In genomic region chr11:9762531-9762930, GRCh38 we compare ENCODE assay signal across 21 cellular contexts.
DNase-seq lines count a peak whose midpoint lies in the region; ATAC-seq, FAIRE-seq and TF ChIP-seq lines count a peak whose summit lies in the region.
"Had no signal": no experiment of that assay in that cellular context is flagged by ENCODE, and none has a peak within 500 bp of the region (broad histone marks: within the 10 kb centered on the region; RNA-seq: fewer than 3 reads in every experiment).

No MANE protein-coding gene starts in this region.

- H3K27me3 ChIP-seq in foreskin keratinocyte (no peaks in the 10 kb centered on the region), trophoblast cell (ENCODE audit: insufficient read depth, low read length) (no peaks in the 10 kb centered on the region)
- H3K27me3 ChIP-seq: BLaER1 had no signal

- H3K4me1 ChIP-seq in foreskin keratinocyte (peaks cover 18% of the 10 kb centered on the region), trophoblast cell (ENCODE audit: control insufficient read depth in 1 of 2, insufficient read depth in 2 of 2, low read length in 2 of 2) (peaks cover 41 to 50% of the 10 kb centered on the region in 2 experiments)

- DNase-seq in NCI-H69 (lab: John Stamatoyannopoulos, UW) (peak; percentile 84), foreskin keratinocyte (no peak), trophoblast cell (no peak), Right ventricle myocardium inferior (ENCODE audit: missing footprints) (no peak), T-helper 9 cell (no peak), H54 (ENCODE audit: insufficient read length, low spot score) (no peak)
- DNase-seq: CD4-positive, alpha-beta memory T cell; DMS153; EL; GOT3; HFFc6; KBM-7; NCI-H1436; NCI-H1930; NCI-H446; NCI-H526 treated with DMSO at 0.1 percent for 48 hours; OCI-M1; SIG-M5 had no signal

- intact Hi-C loops in Right ventricle myocardium inferior (cut with DNase I): loop anchor here (5.0 kb wide), 1 partner anchor 40 kb away; no protein-coding TSS in a partner anchor

- no peak overlapping the region for H3K23ac ChIP-seq in trophoblast cell (ENCODE audit: low read length)

- H3K4me3 ChIP-seq in trophoblast cell (ENCODE audit: low read depth, low read length): no peak overlapping the region
- H3K4me3 ChIP-seq: BLaER1 had no signal

- peak overlapping the region; percentile 31 for H3K18ac ChIP-seq in trophoblast cell (ENCODE audit: low read length)

- no peak overlapping the region for H3K4ac ChIP-seq in trophoblast cell (ENCODE audit: low read depth, low read length)

- TF ChIP-seq CTCF in foreskin keratinocyte (conservative IDR thresholded peaks at IDR 0.05): no peak

- H3K36me3 ChIP-seq in trophoblast cell (ENCODE audit: control insufficient read depth in 1 of 2, insufficient read depth in 2 of 2, low read length in 2 of 2): no peaks in the 10 kb centered on the region
- H3K36me3 ChIP-seq: BLaER1 had no signal

- H4K12ac ChIP-seq in trophoblast cell (ENCODE audit: low read depth, low read length): no peak overlapping the region

- TF ChIP-seq POLR2A in H54 (IDR thresholded peaks at IDR 0.05; ENCODE audit: low read depth, low read length): no peak

- H4K8ac ChIP-seq in trophoblast cell (ENCODE audit: low read depth, low read length): no peak overlapping the region

- FAIRE-seq in G401.6 (lab: Jason Lieb, UNC) (peak; percentile 99), H54 (lab: Jason Lieb, UNC) (no peak)
- FAIRE-seq: GM18507 had no signal

- no peak overlapping the region for H3K4me2 ChIP-seq in trophoblast cell (ENCODE audit: low read length)
- H3K4me2 ChIP-seq: BLaER1 had no signal

- no peak overlapping the region for H2AFZ ChIP-seq in trophoblast cell (ENCODE audit: insufficient read depth, low read length, poor library complexity)

- H2AK5ac ChIP-seq in trophoblast cell (ENCODE audit: low read length): no peak overlapping the region

- peak overlapping the region; percentile 65 for H2BK120ac ChIP-seq in trophoblast cell (ENCODE audit: insufficient read depth, low read length, poor library complexity)

- peak overlapping the region; percentile 82 for H4K91ac ChIP-seq in trophoblast cell (ENCODE audit: low read depth, low read length)

- no peak for ATAC-seq in foreskin keratinocyte
- no peak for ATAC-seq in Right ventricle myocardium inferior

- peak overlapping the region; percentile 2 for H3K14ac ChIP-seq in trophoblast cell (ENCODE audit: low read length)

- peak overlapping the region; percentile 29 for H2BK12ac ChIP-seq in trophoblast cell (ENCODE audit: low read length)

- peaks cover 15% of the 10 kb centered on the region for H3K79me2 ChIP-seq in trophoblast cell (ENCODE audit: control insufficient read depth, insufficient read depth, low read length, poor library complexity)

- no peak overlapping the region for H3K9ac ChIP-seq in trophoblast cell (ENCODE audit: low read length)
- H3K9ac ChIP-seq: BLaER1 had no signal

- WGBS in trophoblast cell (ENCODE audit: extremely low coverage, insufficient coverage, insufficient read length): no CpG with 5 or more reads among the region's 4 CpGs

- H3K27ac ChIP-seq in foreskin keratinocyte (peak overlapping the region; percentile 64), trophoblast cell (ENCODE audit: low read depth, low read length) (no peak overlapping the region)
- H3K27ac ChIP-seq: BLaER1 had no signal

- H3K9me3 ChIP-seq in trophoblast cell (ENCODE audit: insufficient read depth, low read depth, low read length): no peaks in the 10 kb centered on the region
- H3K9me3 ChIP-seq: BLaER1 had no signal

- no peak overlapping the region for H2BK5ac ChIP-seq in trophoblast cell (ENCODE audit: low read depth, low read length, poor library complexity)

- peaks cover 55% of the 10 kb centered on the region for H3K79me1 ChIP-seq in trophoblast cell (ENCODE audit: low read length)
